10 cellular contexts compared by ENCODE assay signal in genomic region chr3:35638640-35639250, GRCh38. TPM values are rescaled to one million over a fixed set of nuclear protein-coding genes. Genes with fewer than 3 reads are reported as not detected.
DNase-seq lines count a peak whose midpoint lies in the region; ATAC-seq, FAIRE-seq and TF ChIP-seq lines count a peak whose summit lies in the region.
"Had no signal": no experiment of that assay in that cellular context is flagged by ENCODE, and none has a peak within 500 bp of the region (broad histone marks: within the 10 kb centered on the region; RNA-seq: fewer than 3 reads in every experiment).

No MANE protein-coding gene starts in this region.

- no peaks in the 10 kb centered on the region for H3K4me1 ChIP-seq in HUES48 (ENCODE audit: control insufficient read depth, insufficient read depth, low read length)
- H3K4me1 ChIP-seq in HepG2 (ENCODE audit: insufficient read depth, low read length): no peaks in the 10 kb centered on the region
- H3K4me1 ChIP-seq in PC-9 (replicated peaks; ENCODE audit: insufficient read depth): no peaks in the 10 kb centered on the region
- H3K4me1 ChIP-seq: colonic mucosa had no signal

- H3K27ac Mint-ChIP-seq in stimulated activated naive CD8-positive, alpha-beta T cell treated with anti-CD3 and anti-CD28 coated beads, Interleukin-15, amount 100 ng/mL, for 72 hours: peak overlapping the region in 1 of 2 donors; percentile 74

- peaks cover 44% of the 10 kb centered on the region for H3K27me3 Mint-ChIP-seq in stimulated activated naive CD8-positive, alpha-beta T cell treated with anti-CD3 and anti-CD28 coated beads, Interleukin-15, amount 100 ng/mL, for 72 hours

- no peak for FAIRE-seq in HepG2 (lab: Jason Lieb, UNC)
- FAIRE-seq: G401.6 had no signal

- H3K9me2 ChIP-seq in PC-9 (ENCODE audit: insufficient read depth): no peaks in the 10 kb centered on the region

- in situ Hi-C loops in astrocyte of the spinal cord (cut with HindIII; ENCODE audit: low sequenced_read_pairs): no loop called here
- in situ Hi-C loops in HepG2 (cut with HindIII; ENCODE audit: extremely low pct_ligation_motif_present, low pct_unique_long_range_greater_than_20kb): no loop called here

- 54% methylated on average over 23 of the region's 31 CpGs for WGBS in HepG2 (ENCODE audit: low lambda C conversion rate)

- H3K9ac ChIP-seq in HUES48 (ENCODE audit: low read depth, low read length) (no peak overlapping the region), HepG2 (ENCODE audit: insufficient read depth, low read depth, low read length) (no peak overlapping the region)

- H3K4me1 Mint-ChIP-seq in stimulated activated naive CD8-positive, alpha-beta T cell treated with anti-CD3 and anti-CD28 coated beads, Interleukin-15, amount 100 ng/mL, for 72 hours: peaks cover 17% of the 10 kb centered on the region

- no peaks in the 10 kb centered on the region for H3K9me3 Mint-ChIP-seq in stimulated activated naive CD8-positive, alpha-beta T cell treated with anti-CD3 and anti-CD28 coated beads, Interleukin-15, amount 100 ng/mL, for 72 hours

- intact Hi-C loops in HepG2 (cut with micrococcal nuclease; ENCODE audit: unreplicated experiment): no loop called here
- intact Hi-C loops in PC-9 (cut with micrococcal nuclease; ENCODE audit: unreplicated experiment): no loop called here

- BruUV-seq in HepG2 (replicated peaks; lab: Mats Ljungman, UMichigan) (no TSS peak), PC-9 (replicated peaks; lab: Mats Ljungman, UMichigan) (no TSS peak)

- no peaks in the 10 kb centered on the region for H3K36me3 ChIP-seq in HUES48 (ENCODE audit: control insufficient read depth, insufficient read depth, low read length)
- no peaks in the 10 kb centered on the region for H3K36me3 ChIP-seq in HepG2 (replicated peaks in 1 of 2; ENCODE audit: control insufficient read depth in 1 of 2, insufficient read depth in 2 of 2, low read length in 2 of 2)
- no peaks in the 10 kb centered on the region for H3K36me3 ChIP-seq in PC-9 (ENCODE audit: low read depth)
- H3K36me3 ChIP-seq: colonic mucosa had no signal

- H3K27ac ChIP-seq in HUES48 (ENCODE audit: low read depth, low read length) (no peak overlapping the region), HepG2 (ENCODE audit: extremely low read length, insufficient read depth, low read length) (no peak overlapping the region), PC-9 (no peak overlapping the region)
- H3K27ac ChIP-seq: colonic mucosa had no signal

- TF ChIP-seq RAD21 in HepG2 (CRISPR knock-in tag; IDR thresholded peaks at IDR 0.05): no peak

- no peak for TF ChIP-seq POLR2A in HepG2 (IDR thresholded peaks at IDR 0.05; ENCODE audit: insufficient read depth in 1 of 2, low read depth in 2 of 2, low read length in 2 of 2)

- H2AFZ ChIP-seq in HepG2 (ENCODE audit: low read length): no peak overlapping the region
- H2AFZ ChIP-seq in PC-9: no peak overlapping the region

- no peaks in the 10 kb centered on the region for H4K20me1 ChIP-seq in HepG2 (ENCODE audit: insufficient read depth, low read length)
- no peaks in the 10 kb centered on the region for H4K20me1 ChIP-seq in PC-9 (ENCODE audit: insufficient read depth)

- no peaks in the 10 kb centered on the region for H3F3A ChIP-seq in PC-9 (ENCODE audit: insufficient read depth, low read depth)

- POLR2A ChIA-PET in HepG2 (lab: Yijun Ruan, JAX): no interaction called here
- POLR2A ChIA-PET in PC-9 (lab: Charles Lee; ENCODE audit: unreplicated experiment): no interaction called here

- peak overlapping the region; percentile 12 to 68 for H3K4me3 Mint-ChIP-seq in stimulated activated naive CD8-positive, alpha-beta T cell treated with anti-CD3 and anti-CD28 coated beads, Interleukin-15, amount 100 ng/mL, for 72 hours

- H3K4me2 ChIP-seq in HepG2 (ENCODE audit: low read depth, low read length) (no peak overlapping the region), PC-9 (no peak overlapping the region)

- no peak for TF ChIP-seq EP300 in HepG2 (IDR thresholded peaks at IDR 0.05; ENCODE audit: low read depth in 2 of 2, low read length in 2 of 2)
- no peak for TF ChIP-seq EP300 in HepG2 (CRISPR knock-in tag; IDR thresholded peaks at IDR 0.05; ENCODE audit: borderline replicate concordance)

- DNase-seq in astrocyte of the spinal cord (ENCODE audit: low read depth, low spot score) (no peak), HepG2 (ENCODE audit: low spot score) (no peak), PC-9 (no peak), NCI-H146 (lab: John Stamatoyannopoulos, UW) (no peak)
- no peak for DNase-seq in stimulated activated naive CD8-positive, alpha-beta T cell treated with anti-CD3 and anti-CD28 coated beads, Interleukin-15, amount 100 ng/mL, for 72 hours
- DNase-seq: colonic mucosa, SHP77 had no signal

- H3K79me2 ChIP-seq in HepG2 (ENCODE audit: insufficient read depth, low read length) (no peaks in the 10 kb centered on the region), PC-9 (ENCODE audit: low read depth) (no peaks in the 10 kb centered on the region)

- TF ChIP-seq CTCF in astrocyte of the spinal cord (IDR thresholded peaks at IDR 0.05; ENCODE audit: low read depth, low read length) (no peak), HepG2 (CRISPR knock-in tag; IDR thresholded peaks at IDR 0.05) (no peak), PC-9 (conservative IDR thresholded peaks at IDR 0.05) (no peak)

- CTCF ChIA-PET in HepG2 (lab: Yijun Ruan, JAX; ENCODE audit: low intra/inter-chr PET ratio, low total read pairs): no interaction called here
- CTCF ChIA-PET in PC-9 (lab: Charles Lee): no interaction called here

- H3K4me3 ChIP-seq in HUES48 (ENCODE audit: low read depth, low read length): peak overlapping the region; percentile 80
- peak overlapping the region; percentile 57 for H3K4me3 ChIP-seq in astrocyte of the spinal cord (ENCODE audit: low read depth, low read length)
- no peak overlapping the region for H3K4me3 ChIP-seq in HepG2 (replicated peaks in 1 of 3; ENCODE audit: insufficient read depth in 1 of 3, low read depth in 2 of 3, low read length in 3 of 3)
- H3K4me3 ChIP-seq in PC-9: no peak overlapping the region
- H3K4me3 ChIP-seq: colonic mucosa had no signal

- H3K27me3 ChIP-seq in HUES48 (ENCODE audit: control insufficient read depth, insufficient read depth, low read length): peaks cover 68% of the 10 kb centered on the region
- H3K27me3 ChIP-seq in HepG2 (ENCODE audit: control insufficient read depth in 1 of 2, insufficient read depth in 2 of 2, low read length in 2 of 2): peaks cover 4 to 9% of the 10 kb centered on the region in 2 experiments; a peak in 4 of 5 replicates
- H3K27me3 ChIP-seq in PC-9 (ENCODE audit: insufficient read depth, low read depth): no peaks in the 10 kb centered on the region

- ATAC-seq in HepG2 (no peak; the same call in 2 of the 3 replicates), HG03280 (IDR thresholded peaks at IDR 0.05; ENCODE audit: unreplicated experiment) (no peak)
- ATAC-seq in stimulated activated naive CD8-positive, alpha-beta T cell treated with anti-CD3 and anti-CD28 coated beads, Interleukin-15, amount 100 ng/mL, for 72 hours: peak; percentile 43

- H3K9me3 ChIP-seq in HUES48 (ENCODE audit: control insufficient read depth, insufficient read depth, low read length): no peaks in the 10 kb centered on the region
- H3K9me3 ChIP-seq in HepG2 (ENCODE audit: low read length): no peaks in the 10 kb centered on the region
- H3K9me3 ChIP-seq in PC-9 (ENCODE audit: insufficient read depth, low read depth): no peaks in the 10 kb centered on the region
- H3K9me3 ChIP-seq: colonic mucosa had no signal

TF ChIP-seq in HepG2, 621 proteins besides CTCF, POLR2A, EP300 and RAD21:
- TF ChIP-seq PLSCR1 (CRISPR knock-in tag; IDR thresholded peaks at IDR 0.05; ENCODE audit: borderline replicate concordance): no peak
- TF ChIP-seq HNRNPLL (IDR thresholded peaks at IDR 0.05; ENCODE audit: low read depth, low read length, poor library complexity, severe bottlenecking): peak; percentile 5

RNA-seq across cellular contexts. Expression of gene ARPP21, which starts 0.6 kb away (rescaled TPM):
- total RNA-seq in HepG2 (2016; rRNA removed; fragmentation: Illumina TruSeq; extraction: Trizol): not detected in 2 replicates
- total RNA-seq in HepG2 (2016; cell fraction: cytosol; rRNA removed; fragmentation: Illumina TruSeq; extraction: Trizol; ENCODE audit: low read depth): not detected in 2 replicates
- not detected in 2 replicates for total RNA-seq in HepG2 (2016; cell fraction: insoluble cytoplasmic fraction; rRNA removed; fragmentation: Illumina TruSeq; extraction: Trizol)
- total RNA-seq in HepG2 (2016; cell fraction: membrane; rRNA removed; fragmentation: Illumina TruSeq; extraction: Trizol): not detected in 2 replicates
- total RNA-seq in HepG2 (2016; cell fraction: nucleus; rRNA removed; fragmentation: Illumina TruSeq; extraction: Trizol): not detected in 2 replicates
- not detected in 2 replicates for polyA plus RNA-seq in HepG2 (2011; rRNA removed)
- polyA plus RNA-seq in HepG2 (2011; cell fraction: cytosol; rRNA removed): not detected in 2 replicates
- polyA plus RNA-seq in HepG2 (2011; cell fraction: nucleus; rRNA removed): not detected in 2 replicates
- polyA plus RNA-seq in HepG2 (2012): not detected in 2 replicates
- not detected in 2 replicates for polyA plus RNA-seq in HepG2 (2016; cell fraction: cytosol; fragmentation: Illumina TruSeq; extraction: Trizol; ENCODE audit: low read depth)
- polyA plus RNA-seq in HepG2 (2016; cell fraction: insoluble cytoplasmic fraction; fragmentation: Illumina TruSeq; extraction: Trizol; ENCODE audit: low read depth): not detected in 2 replicates
- polyA plus RNA-seq in HepG2 (2016; cell fraction: membrane; fragmentation: Illumina TruSeq; extraction: Trizol; ENCODE audit: low read depth): not detected in 2 replicates
- polyA plus RNA-seq in HepG2 (2016; cell fraction: nucleus; fragmentation: Illumina TruSeq; extraction: Trizol; ENCODE audit: insufficient read depth, low read depth): not detected in 2 replicates
- not detected in 2 replicates for polyA minus RNA-seq in HepG2 (2011; rRNA and poly(A)+ RNA removed; ENCODE audit: low replicate concordance)
- polyA minus RNA-seq in HepG2 (2011; cell fraction: cytosol; rRNA and poly(A)+ RNA removed): not detected in 2 replicates
- polyA minus RNA-seq in HepG2 (2011; cell fraction: nucleus; rRNA and poly(A)+ RNA removed): not detected in 2 replicates
- not detected in 2 replicates for total RNA-seq in PC-9 (2021)

Comparison
In these comparisons a context has a peak if more than half of its experiments do, and no peak if none do; other contexts are left out.
1. H3K4me3 ChIP-seq: peak in HUES48 (single experiment) and astrocyte of the spinal cord (single experiment); none in HepG2 (0 of 3) and PC-9 (single experiment).